In genomic region chr3:97910931-97911351, GRCh38 we compare ENCODE assay signal across 11 cellular contexts.
DNase-seq lines count a peak whose midpoint lies in the region; ATAC-seq, FAIRE-seq and TF ChIP-seq lines count a peak whose summit lies in the region.
"Had no signal": no experiment of that assay in that cellular context is flagged by ENCODE, and none has a peak within 500 bp of the region (broad histone marks: within the 10 kb centered on the region; RNA-seq: fewer than 3 reads in every experiment).

No MANE protein-coding gene starts in this region.

- POLR2A ChIA-PET in CD4-positive, alpha-beta T cell (lab: Charles Lee), result interaction anchor here (0.7 to 1.4 kb wide), 4 partner anchors 29 to 90 kb away, joined by 3 to 4 read pairs (median 4); partner anchors contain the start of genes CRYBG3 and RIOX2
- POLR2A ChIA-PET in HepG2 (lab: Yijun Ruan, JAX), result no interaction called here

- no peak for TF ChIP-seq EP300 in HepG2 (IDR thresholded peaks at IDR 0.05; ENCODE audit: low read depth in 2 of 2, low read length in 2 of 2)
- TF ChIP-seq EP300 in HepG2 (CRISPR knock-in tag; IDR thresholded peaks at IDR 0.05; ENCODE audit: borderline replicate concordance), result no peak

- H3K79me2 ChIP-seq in HepG2 (ENCODE audit: insufficient read depth, low read length), result no peaks in the 10 kb centered on the region

- H3K27ac Mint-ChIP-seq in CD4-positive, alpha-beta T cell, result peak overlapping the region; percentile 91
- peak overlapping the region; percentile 56 for H3K27ac Mint-ChIP-seq in activated naive CD8-positive, alpha-beta T cell treated with anti-CD3 and anti-CD28 coated beads, Interleukin-2, amount 50 U/mL, for 24 hours

- no peak for TF ChIP-seq RAD21 in HepG2 (CRISPR knock-in tag; IDR thresholded peaks at IDR 0.05)

- H2AFZ ChIP-seq in HepG2 (ENCODE audit: low read length), result no peak overlapping the region

- peaks cover 0 to 16% of the 10 kb centered on the region in 2 experiments; a peak in 1 of 5 replicates for H3K36me3 ChIP-seq in HepG2 (replicated peaks in 1 of 2; ENCODE audit: control insufficient read depth in 1 of 2, insufficient read depth in 2 of 2, low read length in 2 of 2)

- no peak overlapping the region for H3K4me2 ChIP-seq in HepG2 (ENCODE audit: low read depth, low read length)

- no peak for TF ChIP-seq POLR2A in HepG2 (IDR thresholded peaks at IDR 0.05; ENCODE audit: insufficient read depth in 1 of 2, low read depth in 2 of 2, low read length in 2 of 2)

- H3K36me3 Mint-ChIP-seq in CD4-positive, alpha-beta T cell (ENCODE audit: low read depth), result peaks cover 24% of the 10 kb centered on the region
- peaks cover 4% of the 10 kb centered on the region for H3K36me3 Mint-ChIP-seq in activated naive CD8-positive, alpha-beta T cell treated with anti-CD3 and anti-CD28 coated beads, Interleukin-2, amount 50 U/mL, for 24 hours (ENCODE audit: low read depth)

- no peak overlapping the region for H3K9ac ChIP-seq in HepG2 (ENCODE audit: insufficient read depth, low read depth, low read length)

- ATAC-seq in CD4-positive, alpha-beta T cell (ENCODE audit: poor library complexity), result peak; percentile 83
- ATAC-seq in activated naive CD8-positive, alpha-beta T cell treated with anti-CD3 and anti-CD28 coated beads, Interleukin-2, amount 50 U/mL, for 24 hours, result peak; percentile 43
- ATAC-seq in HepG2 (peak; percentile 55), HG03095 (IDR thresholded peaks at IDR 0.05; ENCODE audit: unreplicated experiment) (no peak), GM21423 (IDR thresholded peaks at IDR 0.05; ENCODE audit: unreplicated experiment) (no peak)

- in situ Hi-C loops in HepG2 (cut with HindIII; ENCODE audit: extremely low pct_ligation_motif_present, low pct_unique_long_range_greater_than_20kb), result no loop called here

- no peaks in the 10 kb centered on the region for H3K9me3 ChIP-seq in CD4-positive, alpha-beta T cell (ENCODE audit: control insufficient read depth, low read length)
- no peaks in the 10 kb centered on the region for H3K9me3 ChIP-seq in HepG2 (ENCODE audit: low read length)

- 85% methylated on average over 3 of the region's 3 CpGs for WGBS in HepG2 (ENCODE audit: low lambda C conversion rate)

- intact Hi-C loops in CD4-positive, alpha-beta T cell (cut with DNase I, micrococcal nuclease), result loop anchor here in 1 of 2 experiments (5.0 to 10.0 kb wide), 2 partner anchors 64 to 89 kb away; partner anchors contain the start of genes CRYBG3 and RIOX2
- intact Hi-C loops in HepG2 (cut with micrococcal nuclease; ENCODE audit: unreplicated experiment), result no loop called here

- H3K27me3 Mint-ChIP-seq in CD4-positive, alpha-beta T cell, result no peaks in the 10 kb centered on the region
- no peaks in the 10 kb centered on the region for H3K27me3 Mint-ChIP-seq in activated naive CD8-positive, alpha-beta T cell treated with anti-CD3 and anti-CD28 coated beads, Interleukin-2, amount 50 U/mL, for 24 hours

- peak; percentile 12 for FAIRE-seq in HepG2 (lab: Jason Lieb, UNC)
- FAIRE-seq: kidney had no signal

- no peaks in the 10 kb centered on the region for H3K27me3 ChIP-seq in CD4-positive, alpha-beta T cell (ENCODE audit: control insufficient read depth, insufficient read depth, low read length)
- H3K27me3 ChIP-seq in HepG2 (ENCODE audit: control insufficient read depth in 1 of 2, insufficient read depth in 2 of 2, low read length in 2 of 2), result no peaks in the 10 kb centered on the region

- H3K4me3 ChIP-seq in HepG2 (replicated peaks in 1 of 3; ENCODE audit: insufficient read depth in 1 of 3, low read depth in 2 of 3, low read length in 3 of 3), result no peak overlapping the region

- CTCF ChIA-PET in CD4-positive, alpha-beta T cell (lab: Charles Lee), result no interaction called here
- CTCF ChIA-PET in HepG2 (lab: Yijun Ruan, JAX; ENCODE audit: low intra/inter-chr PET ratio, low total read pairs), result no interaction called here

- no peak overlapping the region for H3K27ac ChIP-seq in CD4-positive, alpha-beta T cell (ENCODE audit: low read depth, low read length)
- H3K27ac ChIP-seq in HepG2 (ENCODE audit: extremely low read length, insufficient read depth, low read length), result no peak overlapping the region

- H4K20me1 ChIP-seq in HepG2 (ENCODE audit: insufficient read depth, low read length), result no peaks in the 10 kb centered on the region

- H3K4me1 ChIP-seq in HepG2 (ENCODE audit: insufficient read depth, low read length), result peaks cover 11% of the 10 kb centered on the region

- no peak for DNase-seq in CD4-positive, alpha-beta T cell
- DNase-seq in HPDE6-E6E7 (ENCODE audit: extremely low spot score) (peak; percentile 8), HepG2 (ENCODE audit: low spot score) (no peak), SIG-M5 treated with dmso at 0.1 percent for 504 hours (lab: John Stamatoyannopoulos, UW; ENCODE audit: unreplicated experiment) (no peak), NCI-H510A treated with DMSO at 0.1 percent for 48 hours (lab: John Stamatoyannopoulos, UW) (no peak)
- DNase-seq in activated naive CD8-positive, alpha-beta T cell treated with anti-CD3 and anti-CD28 coated beads, Interleukin-2, amount 50 U/mL, for 24 hours, result no peak
- DNase-seq: EL, NCI-H1105 treated with DMSO at 0.1 percent for 48 hours had no signal

- no TSS peak for BruUV-seq in HepG2 (replicated peaks; lab: Mats Ljungman, UMichigan)

- no peak for TF ChIP-seq CTCF in CD4-positive, alpha-beta T cell (IDR thresholded peaks at IDR 0.05)
- no peak for TF ChIP-seq CTCF in HepG2 (CRISPR knock-in tag; IDR thresholded peaks at IDR 0.05)

- peak overlapping the region; percentile 83 for H3K4me3 Mint-ChIP-seq in CD4-positive, alpha-beta T cell
- peak overlapping the region; percentile 69 for H3K4me3 Mint-ChIP-seq in activated naive CD8-positive, alpha-beta T cell treated with anti-CD3 and anti-CD28 coated beads, Interleukin-2, amount 50 U/mL, for 24 hours

- H3K4me1 Mint-ChIP-seq in CD4-positive, alpha-beta T cell (ENCODE audit: low read depth), result peaks cover 41% of the 10 kb centered on the region
- H3K4me1 Mint-ChIP-seq in activated naive CD8-positive, alpha-beta T cell treated with anti-CD3 and anti-CD28 coated beads, Interleukin-2, amount 50 U/mL, for 24 hours, result peaks cover 17% of the 10 kb centered on the region

- no peaks in the 10 kb centered on the region for H3K9me3 Mint-ChIP-seq in CD4-positive, alpha-beta T cell
- H3K9me3 Mint-ChIP-seq in activated naive CD8-positive, alpha-beta T cell treated with anti-CD3 and anti-CD28 coated beads, Interleukin-2, amount 50 U/mL, for 24 hours, result no peaks in the 10 kb centered on the region

TF ChIP-seq in HepG2, 621 proteins besides CTCF, POLR2A, EP300 and RAD21 (continues in another document):
- TF ChIP-seq BRF2 (CRISPR knock-in tag; IDR thresholded peaks at IDR 0.05), result no peak
- TF ChIP-seq HNRNPH1 (optimal IDR thresholded peaks at IDR 0.05; ENCODE audit: low read depth, low read length), result no peak
- TF ChIP-seq SPEN (CRISPR knock-in tag; IDR thresholded peaks at IDR 0.05; ENCODE audit: low read depth), result no peak
- no peak for TF ChIP-seq IKZF1 (IDR thresholded peaks at IDR 0.05)
- no peak for TF ChIP-seq ZNF44 (CRISPR knock-in tag; IDR thresholded peaks at IDR 0.05)
- 0 out of 2 replicates have a peak, but pooled peaks have one; percentile 5 for TF ChIP-seq CEBPB (IDR thresholded peaks at IDR 0.05; ENCODE audit: borderline replicate concordance, low read depth, low read length)
- TF ChIP-seq ZNF382 (CRISPR knock-in tag; IDR thresholded peaks at IDR 0.05; ENCODE audit: borderline replicate concordance), result no peak

Comparison
In these comparisons a context has a peak if more than half of its experiments do, and no peak if none do; other contexts are left out.
1. ATAC-seq: peak in CD4-positive, alpha-beta T cell (single experiment), activated naive CD8-positive, alpha-beta T cell treated with anti-CD3 and anti-CD28 coated beads, Interleukin-2, amount 50 U/mL, for 24 hours (single experiment) and HepG2 (single experiment); none in HG03095 (single experiment) and GM21423 (single experiment).